Comparison of ENCODE assay signal across 13 cellular contexts in the genomic region with DNA sequence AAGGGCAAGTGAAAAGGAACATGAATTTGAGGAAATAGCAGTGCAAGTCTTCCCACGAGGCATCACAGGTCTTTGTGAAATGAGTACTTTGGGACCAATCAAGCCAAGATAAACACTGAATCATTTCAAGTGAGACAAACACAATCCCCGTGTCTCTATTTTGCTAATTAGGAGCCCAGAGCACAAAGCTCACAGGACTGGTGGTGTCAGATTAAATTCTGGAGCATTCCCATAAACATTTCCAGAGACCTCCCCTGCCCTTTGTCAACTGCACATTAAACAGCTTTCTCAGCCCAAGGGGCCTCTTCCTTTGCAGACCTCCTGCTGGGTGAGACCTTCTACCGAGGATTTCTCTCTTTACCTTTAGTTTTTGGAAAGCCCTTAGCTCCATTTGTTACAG. TPM values are rescaled to one million over a fixed set of nuclear protein-coding genes. Genes with fewer than 3 reads are reported as not detected.
DNase-seq lines count a peak whose midpoint lies in the region; TF ChIP-seq lines count a peak whose summit lies in the region.
"Had no signal": no experiment of that assay in that cellular context is flagged by ENCODE, and none has a peak within 500 bp of the region (broad histone marks: within the 10 kb centered on the region; RNA-seq: fewer than 3 reads in every experiment).

No MANE protein-coding gene starts in this region.

- H2AFZ ChIP-seq in hepatocyte: peak overlapping the region; percentile 16

- H3K9me3 ChIP-seq in MG63: no peaks in the 10 kb centered on the region
- no peaks in the 10 kb centered on the region for H3K9me3 ChIP-seq in hepatocyte (ENCODE audit: low read depth)
- H3K9me3 ChIP-seq: adrenal gland, SJCRH30 had no signal

- no peaks in the 10 kb centered on the region for H3K27me3 ChIP-seq in MG63
- H3K27me3 ChIP-seq in hepatocyte: no peaks in the 10 kb centered on the region
- H3K27me3 ChIP-seq: adrenal gland, SJCRH30 had no signal

- no peaks in the 10 kb centered on the region for H4K20me1 ChIP-seq in hepatocyte (ENCODE audit: insufficient read depth, poor library complexity, severe bottlenecking)

- H3K36me3 ChIP-seq in MG63: no peaks in the 10 kb centered on the region
- no peaks in the 10 kb centered on the region for H3K36me3 ChIP-seq in hepatocyte (replicated peaks; ENCODE audit: insufficient read depth, low read depth)
- H3K36me3 ChIP-seq: adrenal gland, SJCRH30 had no signal

- no peak overlapping the region for H3K27ac ChIP-seq in hepatocyte
- H3K27ac ChIP-seq: adrenal gland, KMS-11, SJCRH30 had no signal

- H3K9me2 ChIP-seq in hepatocyte (replicated peaks; ENCODE audit: insufficient read depth): no peaks in the 10 kb centered on the region

- no peak for TF ChIP-seq CTCF in hepatocyte (IDR thresholded peaks at IDR 0.05; ENCODE audit: poor library complexity)

- no peak overlapping the region for H3K4me3 ChIP-seq in MG63
- H3K4me3 ChIP-seq in hepatocyte: no peak overlapping the region
- H3K4me3 ChIP-seq: adrenal gland, SJCRH30 had no signal

- WGBS in hepatocyte (ENCODE audit: low lambda C conversion rate, missing lambda C conversion rate): 13% methylated on average over 3 of the region's 3 CpGs

- no peaks in the 10 kb centered on the region for H3K79me2 ChIP-seq in hepatocyte

- H3K4me2 ChIP-seq in hepatocyte: no peak overlapping the region
- H3K4me2 ChIP-seq: KMS-11 had no signal

- DNase-seq in AG20443 (ENCODE audit: low spot score) (peak; percentile 49), MG63 (peak; percentile 22), SK-N-DZ (ENCODE audit: low spot score) (peak; percentile 17), hepatocyte (ENCODE audit: low spot score) (no peak), nucleus accumbens (lab: John Stamatoyannopoulos, UW) (no peak), KG1 (lab: John Stamatoyannopoulos, UW) (no peak), ureter (ENCODE audit: low spot score) (no peak), HPDE6-E6E7 (ENCODE audit: extremely low spot score) (no peak)
- DNase-seq: activated CD8-positive, alpha-beta memory T cell treated with anti-CD3 and anti-CD28 coated beads, Interleukin-2, amount 50 U/mL, for 48 hours; adrenal gland; NCI-H774 had no signal

- H3K4me1 ChIP-seq in hepatocyte (ENCODE audit: insufficient read depth): peaks cover 10% of the 10 kb centered on the region
- H3K4me1 ChIP-seq: adrenal gland, SJCRH30 had no signal

RNA-seq across cellular contexts. Expression of gene DAPL1, which starts 50.8 kb away (rescaled TPM):
- total RNA-seq in MG63 (2014; rRNA removed; shearing (Covaris generic); ENCODE audit: low replicate concordance): not detected in 2 replicates
- not detected in 2 replicates for polyA plus RNA-seq in SK-N-DZ (2014; cell fraction: cytosol; rRNA removed)
- not detected in 2 replicates for polyA plus RNA-seq in SK-N-DZ (2014; cell fraction: nucleus; rRNA removed)
- total RNA-seq in hepatocyte: not detected in 2 replicates
- not detected in 2 replicates for polyA plus RNA-seq in hepatocyte
- 13.0 TPM for total RNA-seq in ureter
- total RNA-seq: SJCRH30 had no signal

Comparison
In these comparisons a context has a peak if more than half of its experiments do, and no peak if none do; other contexts are left out.
1. DNase-seq: peak in AG20443 (single experiment), MG63 (single experiment) and SK-N-DZ (single experiment); none in hepatocyte (single experiment), nucleus accumbens (0 of 56), KG1 (single experiment), ureter (single experiment) and HPDE6-E6E7 (single experiment).
2. RNA of gene DAPL1, which starts 50.8 kb away (total RNA-seq): 13.0 TPM in ureter (single experiment); not detected in MG63 and not detected in hepatocyte; every median in the first group is over 10 times any median in the second.